8 cellular contexts compared by ENCODE assay signal in the genomic region with DNA sequence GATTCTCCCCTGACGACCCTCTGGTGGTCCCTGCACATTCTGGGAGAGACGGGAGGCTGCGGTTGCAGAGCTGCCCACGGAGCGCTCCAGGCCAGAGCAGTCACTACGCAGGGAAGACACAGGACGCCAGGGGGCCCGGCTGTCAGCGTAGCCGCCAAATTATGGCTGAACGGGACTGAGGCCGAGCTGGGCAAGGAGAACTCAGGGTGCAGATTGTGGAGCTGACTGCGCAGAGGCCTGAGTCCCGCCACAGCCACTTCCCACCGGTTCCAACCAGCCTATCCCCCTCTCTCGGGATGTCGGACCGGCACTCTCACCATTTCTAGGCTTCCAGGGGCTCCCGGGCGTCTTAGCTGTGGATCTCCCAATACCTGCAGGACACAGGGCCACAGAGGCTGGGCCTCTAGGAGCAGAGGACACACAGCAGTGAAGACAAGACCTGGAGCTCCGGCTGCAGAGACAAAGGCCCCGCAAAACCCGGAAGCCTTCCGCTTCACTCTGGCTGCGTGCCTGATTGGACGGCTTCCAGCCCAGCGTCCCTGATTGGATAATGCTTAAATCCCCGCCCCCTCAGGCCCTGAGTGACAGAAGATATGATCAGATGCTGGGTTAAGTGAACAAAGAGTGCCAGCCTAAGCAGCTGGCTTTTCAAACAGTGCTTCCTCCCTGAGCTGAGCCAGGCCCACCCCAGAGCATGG. TPM values are rescaled to one million over a fixed set of nuclear protein-coding genes. Genes with fewer than 3 reads are reported as not detected.
DNase-seq lines count a peak whose midpoint lies in the region; ATAC-seq and TF ChIP-seq lines count a peak whose summit lies in the region.

A gene (minus strand): TSS at position 461 of the 698 bp plus-strand sequence. CDS start 141 bp downstream, at position 320.

- peak; percentile 98 for DNase-seq in DND-41
- peak; percentile 96 for DNase-seq in KG1 (lab: John Stamatoyannopoulos, UW)
- DNase-seq in SKM-1 (lab: John Stamatoyannopoulos, UW; ENCODE audit: unreplicated experiment): peak; percentile 49
- DNase-seq in activated naive CD8-positive, alpha-beta T cell treated with anti-CD3 and anti-CD28 coated beads, Interleukin-2, amount 50 U/mL, for 16 hours (ENCODE audit: low read depth, low spot score): peak; percentile 86
- DNase-seq in Right ventricle myocardium inferior (ENCODE audit: missing footprints): peak; percentile 94
- DNase-seq in ovary: peak; percentile 97 to 99 (median 98)

- H3K9me3 ChIP-seq in DND-41 (ENCODE audit: insufficient read depth, low read length, severe bottlenecking): peaks cover 33% of the 10 kb centered on the region
- H3K9me3 ChIP-seq in ovary: no peaks in the 10 kb centered on the region
- H3K9me3 ChIP-seq in thymus (ENCODE audit: control insufficient read depth): peaks cover 5% of the 10 kb centered on the region

- H3K79me2 ChIP-seq in DND-41 (ENCODE audit: insufficient read depth, low read length): peaks cover 51% of the 10 kb centered on the region

- H3K36me3 ChIP-seq in DND-41 (ENCODE audit: insufficient read depth, low read length) (peaks cover 34% of the 10 kb centered on the region), ovary (no peaks in the 10 kb centered on the region), thymus (ENCODE audit: control insufficient read depth, insufficient read depth) (peaks cover 17% of the 10 kb centered on the region)

- H3K9ac ChIP-seq in DND-41 (ENCODE audit: low read depth, low read length): peak within 1 kb of the TSS; percentile 69

- peaks cover 8% of the 10 kb centered on the region; the same call in 1 of the 2 replicates for H3K4me1 ChIP-seq in DND-41 (ENCODE audit: insufficient read depth, low read length)
- peaks cover 4% of the 10 kb centered on the region for H3K4me1 ChIP-seq in ovary (ENCODE audit: insufficient read depth)
- H3K4me1 ChIP-seq in thymus (ENCODE audit: control insufficient read depth, insufficient read depth, low read length): peaks cover 4% of the 10 kb centered on the region

- peak; percentile 45 for TF ChIP-seq POLR2A in ovary (IDR thresholded peaks at IDR 0.05)

- H4K20me1 ChIP-seq in DND-41 (ENCODE audit: insufficient read depth, low read length): no peaks in the 10 kb centered on the region

- H3K4me3 ChIP-seq in DND-41 (ENCODE audit: low read depth in 1 of 2, low read length in 2 of 2) (peak within 1 kb of the TSS; percentile 57 to 75; a peak in 3 of 4 replicates), ovary (peak within 1 kb of the TSS; percentile 80), thymus (ENCODE audit: low read length) (peak within 1 kb of the TSS; percentile 67)

- TF ChIP-seq EP300 in ovary (IDR thresholded peaks at IDR 0.05): no peak

- H2AFZ ChIP-seq in DND-41 (ENCODE audit: low read depth, low read length): peak within 1 kb of the TSS; percentile 76

- intact Hi-C loops in Right ventricle myocardium inferior (cut with DNase I) (loop anchor here (1.0 to 10.0 kb wide), 3 partner anchors 96 to 519 kb away; a partner anchor contains a TSS), ovary (cut with DNase I) (loop anchor here in 2 of 4 donors (5.0 to 10.0 kb wide), 3 partner anchors 47 to 709 kb away; no protein-coding TSS in a partner anchor)

- peak within 1 kb of the TSS; percentile 83 for H3K27ac ChIP-seq in DND-41 (ENCODE audit: low read length)
- H3K27ac ChIP-seq in ovary: peak within 1 kb of the TSS; percentile 64 to 86
- H3K27ac ChIP-seq in thymus (ENCODE audit: low read depth): peak within 1 kb of the TSS; percentile 93

- TF ChIP-seq CTCF in DND-41 (IDR thresholded peaks at IDR 0.05; ENCODE audit: borderline replicate concordance, extremely low read depth, low read length, poor library complexity, severe bottlenecking) (peak; percentile 44), ovary (IDR thresholded peaks at IDR 0.05) (peak in 2 of 3 donors; percentile 31 to 58)

- peak within 1 kb of the TSS; percentile 57 for H3K4me2 ChIP-seq in DND-41 (ENCODE audit: insufficient read depth, low read length)

- no peaks in the 10 kb centered on the region for H3K27me3 ChIP-seq in DND-41 (ENCODE audit: insufficient read depth, low read length, poor library complexity)
- no peaks in the 10 kb centered on the region for H3K27me3 ChIP-seq in ovary
- no peaks in the 10 kb centered on the region for H3K27me3 ChIP-seq in thymus (ENCODE audit: control insufficient read depth, insufficient read depth)

- 1% methylated on average over 24 to 28 of the region's 28 CpGs for WGBS in ovary, 3 donors
- WGBS in thymus: 1% methylated on average over 28 of the region's 28 CpGs

- ATAC-seq in DND-41 (ENCODE audit: insufficient read depth, low read depth) (peak; percentile 98), GM21576 (IDR thresholded peaks at IDR 0.05; ENCODE audit: unreplicated experiment) (peak; percentile 97), Right ventricle myocardium inferior (peak; percentile 97)

RNA-seq across cellular contexts. Expression of the gene that starts here (rescaled TPM):
- total RNA-seq in Right ventricle myocardium inferior (6.0 TPM), ovary (10 to 100 TPM; 21.8 to 63.8 (median 30.4) TPM)
- polyA plus RNA-seq in ovary (10 to 100 TPM; 19.8 to 25.9 TPM), thymus (10.4 TPM)

Comparison
In these comparisons a context has a peak if more than half of its experiments do, and no peak if none do; other contexts are left out.
1. Peak in every context shown above with its lines: DNase-seq, ATAC-seq, H3K4me3 ChIP-seq and H3K27ac ChIP-seq.